10 cellular contexts compared by ENCODE assay signal in genomic region chr19:8608858-8609209, GRCh38. TPM values are rescaled to one million over a fixed set of nuclear protein-coding genes. Genes with fewer than 3 reads are reported as not detected.
DNase-seq lines count a peak whose midpoint lies in the region; ATAC-seq and TF ChIP-seq lines count a peak whose summit lies in the region.
"Had no signal": no experiment of that assay in that cellular context is flagged by ENCODE, and none has a peak within 500 bp of the region (broad histone marks: within the 10 kb centered on the region; RNA-seq: fewer than 3 reads in every experiment).

No MANE protein-coding gene starts in this region.

- no peak for TF ChIP-seq POLR2A in HCT116 (IDR thresholded peaks at IDR 0.05; ENCODE audit: borderline replicate concordance, extremely low read depth, insufficient read depth, insufficient read length)

- intact Hi-C loops in HCT116 (cut with micrococcal nuclease) (no loop called here), sciatic nerve (cut with DNase I) (no loop called here)
- intact Hi-C loops in activated T-helper 1 cell treated with anti-CD3 and anti-CD28 coated beads, Interleukin-12 subunit alpha, Interleukin-12 subunit beta, Interleukin-2, Interleukin-4 antibody, amounts not matched to agents 30 ng/mL and 10 ng/mL and 1 ng/mL, durations not matched to agents 14 hours and 24 hours and 36 hours (cut with micrococcal nuclease): no loop called here

- TF ChIP-seq CTCF in HCT116 (IDR thresholded peaks at IDR 0.05 in 2 of 3, conservative IDR thresholded peaks at IDR 0.05 in 1 of 3; ENCODE audit: borderline replicate concordance in 1 of 3, insufficient read depth in 1 of 3, low read depth in 2 of 3, low read length in 2 of 3): no peak

- peak overlapping the region; percentile 97 for H3K4me2 ChIP-seq in HCT116 (ENCODE audit: low read length)

- WGBS in iPS DF 6.9 (ENCODE audit: insufficient coverage, insufficient read length): no CpG with 5 or more reads among the region's 5 CpGs

- H3K27ac ChIP-seq in HCT116 (ENCODE audit: low read depth, low read length): peak overlapping the region; percentile 86
- H3K27ac ChIP-seq in iPS DF 6.9 (ENCODE audit: low read length): no peak overlapping the region
- H3K27ac ChIP-seq in skeletal muscle tissue (ENCODE audit: low read depth, low read length): peak overlapping the region; percentile 28

- no peaks in the 10 kb centered on the region for H4K20me1 ChIP-seq in HCT116 (ENCODE audit: insufficient read depth)

- H3K4me1 ChIP-seq in HCT116 (ENCODE audit: control insufficient read depth in 1 of 2, insufficient read depth in 2 of 2, low read length in 2 of 2) (peaks cover 10 to 31% of the 10 kb centered on the region in 2 experiments), iPS DF 6.9 (ENCODE audit: control insufficient read depth, insufficient read depth, low read length) (peaks cover 7% of the 10 kb centered on the region), skeletal muscle tissue (ENCODE audit: control insufficient read depth in 3 of 3, insufficient read depth in 3 of 3, low read length in 3 of 3) (peaks cover 8 to 14% (median 13%) of the 10 kb centered on the region in 3 donors)

- peaks cover 12% of the 10 kb centered on the region for H3K27me3 Mint-ChIP-seq in activated T-helper 1 cell treated with anti-CD3 and anti-CD28 coated beads, Interleukin-12 subunit alpha, Interleukin-12 subunit beta, Interleukin-2, Interleukin-4 antibody, amounts not matched to agents 30 ng/mL and 10 ng/mL and 1 ng/mL, durations not matched to agents 14 hours and 24 hours and 36 hours (ENCODE audit: insufficient read depth)

- H3K4me1 Mint-ChIP-seq in activated T-helper 1 cell treated with anti-CD3 and anti-CD28 coated beads, Interleukin-12 subunit alpha, Interleukin-12 subunit beta, Interleukin-2, Interleukin-4 antibody, amounts not matched to agents 30 ng/mL and 10 ng/mL and 1 ng/mL, durations not matched to agents 14 hours and 24 hours and 36 hours (ENCODE audit: low read depth): peaks cover 14% of the 10 kb centered on the region

- DNase-seq in HCT116 (ENCODE audit: low read depth, low spot score) (no peak), iPS DF 6.9 (ENCODE audit: low read depth, low spot score) (no peak), mesenteric fat pad (ENCODE audit: low spot score) (no peak), sciatic nerve (ENCODE audit: low spot score) (no peak)
- DNase-seq in activated T-helper 1 cell treated with anti-CD3 and anti-CD28 coated beads, Interleukin-12 subunit alpha, Interleukin-12 subunit beta, Interleukin-2, Interleukin-4 antibody, amounts not matched to agents 30 ng/mL and 10 ng/mL and 1 ng/mL, durations not matched to agents 14 hours and 24 hours and 36 hours (ENCODE audit: low spot score): no peak
- DNase-seq: NCI-H1417, T1000 had no signal

- H3K9ac ChIP-seq in HCT116 (ENCODE audit: low read length) (peak overlapping the region; percentile 73), skeletal muscle tissue (ENCODE audit: low read depth in 1 of 3, low read length in 3 of 3) (peak overlapping the region; percentile 6 to 81 (median 76))

- peak overlapping the region; percentile 62 for H3K4me3 Mint-ChIP-seq in activated T-helper 1 cell treated with anti-CD3 and anti-CD28 coated beads, Interleukin-12 subunit alpha, Interleukin-12 subunit beta, Interleukin-2, Interleukin-4 antibody, amounts not matched to agents 30 ng/mL and 10 ng/mL and 1 ng/mL, durations not matched to agents 14 hours and 24 hours and 36 hours

- no peaks in the 10 kb centered on the region for H3K79me2 ChIP-seq in HCT116 (ENCODE audit: insufficient read depth, low read length)

- peak overlapping the region; percentile 26 for H3K27ac Mint-ChIP-seq in activated T-helper 1 cell treated with anti-CD3 and anti-CD28 coated beads, Interleukin-12 subunit alpha, Interleukin-12 subunit beta, Interleukin-2, Interleukin-4 antibody, amounts not matched to agents 30 ng/mL and 10 ng/mL and 1 ng/mL, durations not matched to agents 14 hours and 24 hours and 36 hours

- peaks cover 1% of the 10 kb centered on the region for H3K36me3 Mint-ChIP-seq in activated T-helper 1 cell treated with anti-CD3 and anti-CD28 coated beads, Interleukin-12 subunit alpha, Interleukin-12 subunit beta, Interleukin-2, Interleukin-4 antibody, amounts not matched to agents 30 ng/mL and 10 ng/mL and 1 ng/mL, durations not matched to agents 14 hours and 24 hours and 36 hours (ENCODE audit: low read depth)

- POLR2A ChIA-PET in HCT116 (lab: Charles Lee): no interaction called here

- H3K4me3 ChIP-seq in HCT116 (replicated peaks in 1 of 2; ENCODE audit: low read depth in 1 of 2, low read length in 2 of 2) (peak overlapping the region; percentile 70 to 79), iPS DF 6.9 (ENCODE audit: low read length) (peak overlapping the region; percentile 92; the same call in 1 of the 2 replicates), skeletal muscle tissue (ENCODE audit: low read length in 3 of 3) (peak overlapping the region; percentile 81 to 86 (median 83))

- ATAC-seq in HCT116 (no peak), HG03354 (IDR thresholded peaks at IDR 0.05; ENCODE audit: poor library complexity, severe bottlenecking, unreplicated experiment) (no peak), sciatic nerve (no peak)

- no peak for TF ChIP-seq RAD21 in HCT116 (IDR thresholded peaks at IDR 0.05; ENCODE audit: low read depth)

- H3K27me3 ChIP-seq in HCT116 (ENCODE audit: insufficient read depth, low read length) (no peaks in the 10 kb centered on the region), iPS DF 6.9 (ENCODE audit: control insufficient read depth, insufficient read depth, low read length) (no peaks in the 10 kb centered on the region), skeletal muscle tissue (ENCODE audit: control insufficient read depth in 3 of 3, insufficient read depth in 3 of 3, low read length in 3 of 3) (peaks cover 16 to 19% (median 17%) of the 10 kb centered on the region in 3 donors)

- RAD21 ChIA-PET in HCT116 (lab: Charles Lee; ENCODE audit: low non-redundant PET in 1 of 2, low total read pairs in 2 of 2, uncharacterized antibody in 2 of 2, unreplicated experiment in 2 of 2): no interaction called here

- BruUV-seq in HCT116 (replicated peaks; lab: Mats Ljungman, UMichigan): no TSS peak

- H3K9me3 ChIP-seq in HCT116 (ENCODE audit: control insufficient read depth in 1 of 2, insufficient read depth in 1 of 2, low read depth in 1 of 2, low read length in 2 of 2): peaks cover 0 to 5% of the 10 kb centered on the region in 2 experiments; a peak in 2 of 4 replicates
- H3K9me3 ChIP-seq in iPS DF 6.9 (ENCODE audit: control insufficient read depth, insufficient read depth, low read length): no peaks in the 10 kb centered on the region
- H3K9me3 ChIP-seq in skeletal muscle tissue (ENCODE audit: control insufficient read depth in 3 of 3, low read length in 3 of 3): peaks cover 0 to 5% (median 3%) of the 10 kb centered on the region in 3 donors

- no peaks in the 10 kb centered on the region for H3K9me2 ChIP-seq in HCT116 (ENCODE audit: insufficient read depth)

- no peak overlapping the region for H2AFZ ChIP-seq in HCT116 (ENCODE audit: low read depth, low read length, poor library complexity, severe bottlenecking)

- H3K9me3 Mint-ChIP-seq in activated T-helper 1 cell treated with anti-CD3 and anti-CD28 coated beads, Interleukin-12 subunit alpha, Interleukin-12 subunit beta, Interleukin-2, Interleukin-4 antibody, amounts not matched to agents 30 ng/mL and 10 ng/mL and 1 ng/mL, durations not matched to agents 14 hours and 24 hours and 36 hours: no peaks in the 10 kb centered on the region

- H3K36me3 ChIP-seq in HCT116 (ENCODE audit: control insufficient read depth in 1 of 2, insufficient read depth in 2 of 2, low read length in 2 of 2) (no peaks in the 10 kb centered on the region), iPS DF 6.9 (ENCODE audit: control insufficient read depth, insufficient read depth, low read length) (no peaks in the 10 kb centered on the region; the same call in 1 of the 2 replicates), skeletal muscle tissue (ENCODE audit: control insufficient read depth in 3 of 3, insufficient read depth in 3 of 3, low read length in 3 of 3) (peaks cover 0 to 6% (median 5%) of the 10 kb centered on the region in 3 donors)

- CTCF ChIA-PET in HCT116 (lab: Charles Lee): no interaction called here

TF ChIP-seq in HCT116, 20 proteins besides CTCF, POLR2A, EP300 and RAD21:
- TF ChIP-seq CEBPB (IDR thresholded peaks at IDR 0.05; ENCODE audit: low read depth) (no peak), MAX (IDR thresholded peaks at IDR 0.05) (no peak), ZFX (IDR thresholded peaks at IDR 0.05) (no peak), SIN3A (IDR thresholded peaks at IDR 0.05; ENCODE audit: low read depth) (no peak), FOSL1 (IDR thresholded peaks at IDR 0.05; ENCODE audit: low read depth) (no peak), JUND (IDR thresholded peaks at IDR 0.05) (no peak), POLR2AphosphoS5 (IDR thresholded peaks at IDR 0.05; ENCODE audit: low read depth, low read length) (no peak), EGR1 (IDR thresholded peaks at IDR 0.05; ENCODE audit: low read depth) (no peak)

RNA-seq across cellular contexts. Expression of gene ADAMTS10, which starts 1.7 kb away (rescaled TPM):
- total RNA-seq in HCT116 (2021; ENCODE audit: unreplicated experiment): 10.2 TPM
- 8.4 TPM in 2 replicates for polyA plus RNA-seq in HCT116 (2012)
- 3.2 and 3.3 TPM in 2 replicates for total RNA-seq in activated T-helper 1 cell treated with anti-CD3 and anti-CD28 coated beads, Interleukin-12 subunit alpha, Interleukin-12 subunit beta, Interleukin-2, Interleukin-4 antibody, amounts not matched to agents 30 ng/mL and 10 ng/mL and 1 ng/mL, durations not matched to agents 14 hours and 24 hours and 36 hours
- 18.8 TPM for total RNA-seq in skeletal muscle tissue
- 19.0 TPM for total RNA-seq in mesenteric fat pad
- 60.1 TPM for total RNA-seq in sciatic nerve

RNA-seq across cellular contexts. Expression of gene NFILZ, which starts 21.6 kb away (rescaled TPM):
- total RNA-seq in HCT116 (2021; ENCODE audit: unreplicated experiment): not detected
- not detected in 2 replicates for polyA plus RNA-seq in HCT116 (2012)
- not detected in 2 replicates for total RNA-seq in activated T-helper 1 cell treated with anti-CD3 and anti-CD28 coated beads, Interleukin-12 subunit alpha, Interleukin-12 subunit beta, Interleukin-2, Interleukin-4 antibody, amounts not matched to agents 30 ng/mL and 10 ng/mL and 1 ng/mL, durations not matched to agents 14 hours and 24 hours and 36 hours
- not detected for total RNA-seq in skeletal muscle tissue
- not detected for total RNA-seq in mesenteric fat pad
- not detected for total RNA-seq in sciatic nerve
- total RNA-seq: renal cortical epithelial cell had no signal

RNA-seq across cellular contexts. Expression of gene MYO1F, which starts 31.6 kb away (rescaled TPM):
- 0.39 TPM for total RNA-seq in HCT116 (2021; ENCODE audit: unreplicated experiment)
- polyA plus RNA-seq in HCT116 (2012): 1.6 and 2.3 TPM in 2 replicates
- total RNA-seq in activated T-helper 1 cell treated with anti-CD3 and anti-CD28 coated beads, Interleukin-12 subunit alpha, Interleukin-12 subunit beta, Interleukin-2, Interleukin-4 antibody, amounts not matched to agents 30 ng/mL and 10 ng/mL and 1 ng/mL, durations not matched to agents 14 hours and 24 hours and 36 hours: 45.6 and 50.9 TPM in 2 replicates
- total RNA-seq in skeletal muscle tissue: 7.8 TPM
- total RNA-seq in mesenteric fat pad: 47.7 TPM
- 60.9 TPM for total RNA-seq in sciatic nerve
